In genomic region chr15:25224396-25224795, GRCh38 we compare ENCODE assay signal across 34 cellular contexts.
"Had no signal": no experiment of that assay in that cellular context is flagged by ENCODE, and none has a peak within 500 bp of the region (broad histone marks: within the 10 kb centered on the region; RNA-seq: fewer than 3 reads in every experiment).

No MANE protein-coding gene starts in this region.

- FAIRE-seq: astrocyte, bronchial epithelial cell had no signal

- H3K4me3 ChIP-seq: adrenal gland, ascending aorta, body of pancreas, breast epithelium, cardiac muscle cell had no signal

- H3K36me3 ChIP-seq: adrenal gland, ascending aorta, brain microvascular endothelial cell, breast epithelium, cardiac muscle cell had no signal

- H3K27ac ChIP-seq: adrenal gland, ascending aorta, body of pancreas, brain microvascular endothelial cell, breast epithelium, cardiac muscle cell had no signal

- ATAC-seq: activated naive CD4-positive, alpha-beta T cell treated with anti-CD3 and anti-CD28 coated beads, Interleukin-2, amount 50 U/mL, for 72 hours; activated naive CD8-positive, alpha-beta T cell treated with anti-CD3 and anti-CD28 coated beads, Interleukin-2, amount 50 U/mL, for 24 hours; activated T-cell treated with anti-CD3 and anti-CD28 coated beads, Interleukin-2, amount 50 U/mL, for 4 hours; activated T-cell treated with anti-CD3 and anti-CD28 coated beads, Interleukin-2, amount 50 U/mL, for 72 hours; activated T-helper 17 cell treated with anti-CD3 and anti-CD28 coated beads, Interleukin-2, amount 50 U/mL, for 72 hours; body of pancreas had no signal

- H3K4me1 ChIP-seq: adrenal gland, ascending aorta, body of pancreas, breast epithelium had no signal

- DNase-seq: activated effector memory CD4-positive, alpha-beta T cell treated with anti-CD3 and anti-CD28 coated beads, Interleukin-2, amount 50 U/mL, for 16 hours; activated effector memory CD4-positive, alpha-beta T cell treated with Interleukin-2 at 50 U/mL for 16 hours; activated gamma-delta T cell; activated gamma-delta T cell treated with Interleukin-2 at 50 U/mL for 16 hours; activated naive CD4-positive, alpha-beta T cell; activated naive CD4-positive, alpha-beta T cell treated with anti-CD3 and anti-CD28 coated beads for 36 hours; activated naive CD4-positive, alpha-beta T cell treated with anti-CD3 and anti-CD28 coated beads, Interleukin-2, amount 10 ng/mL, durations not matched to agents 7 days and 5 days; activated naive CD4-positive, alpha-beta T cell treated with anti-CD3 and anti-CD28 coated beads, Interleukin-2, amount 50 U/mL, for 16 hours; activated naive CD4-positive, alpha-beta T cell treated with Interleukin-2 at 50 U/mL for 16 hours; activated naive CD8-positive, alpha-beta T cell treated with anti-CD3 and anti-CD28 coated beads for 36 hours; activated naive CD8-positive, alpha-beta T cell treated with anti-CD3 and anti-CD28 coated beads, Interleukin-2, amount 10 ng/mL, durations not matched to agents 7 days and 5 days; activated naive CD8-positive, alpha-beta T cell treated with anti-CD3 and anti-CD28 coated beads, Interleukin-2, amount 50 U/mL, for 24 hours; activated T-cell treated with anti-CD3 and anti-CD28 coated beads, Interleukin-2, amount 50 U/mL, for 1 hour; activated T-cell treated with anti-CD3 and anti-CD28 coated beads, Interleukin-2, amount 50 U/mL, for 24 hours; activated T-cell treated with anti-CD3 and anti-CD28 coated beads, Interleukin-2, amount 50 U/mL, for 4 hours; activated T-cell treated with anti-CD3 and anti-CD28 coated beads, Interleukin-2, amount 50 U/mL, for 48 hours; activated T-cell treated with anti-CD3 and anti-CD28 coated beads, Interleukin-2, amount 50 U/mL, for 72 hours; adrenal gland; amniotic stem cell; amygdala; anterior cingulate cortex; aorta; body of pancreas; brain microvascular endothelial cell; caudate nucleus; central memory CD4-positive, alpha-beta T cell; cerebellar nuclear complex had no signal

- H3K9me3 ChIP-seq: adrenal gland, ascending aorta, body of pancreas had no signal

- H3K27me3 ChIP-seq: adrenal gland, ascending aorta, body of pancreas, brain microvascular endothelial cell, breast epithelium, cardiac muscle cell had no signal
